ENCODE assay signal across 18 cellular contexts in genomic region chr14:61222388-61222787, GRCh38. TPM values are rescaled to one million over a fixed set of nuclear protein-coding genes. Genes with fewer than 3 reads are reported as not detected.
DNase-seq lines count a peak whose midpoint lies in the region; ATAC-seq and TF ChIP-seq lines count a peak whose summit lies in the region.
"Had no signal": no experiment of that assay in that cellular context is flagged by ENCODE, and none has a peak within 500 bp of the region (broad histone marks: within the 10 kb centered on the region; RNA-seq: fewer than 3 reads in every experiment).

No MANE protein-coding gene starts in this region.

- H3K9me3 ChIP-seq in left ventricle myocardium inferior (replicated peaks) (no peaks in the 10 kb centered on the region), right cardiac atrium (ENCODE audit: control insufficient read depth, low read length) (no peaks in the 10 kb centered on the region)
- H3K9me3 ChIP-seq: HAP-1 had no signal

- H3K36me3 Mint-ChIP-seq in nephron progenitor cell (ENCODE audit: low read depth) = no peaks in the 10 kb centered on the region
- H3K36me3 Mint-ChIP-seq: CD4-positive, CD25-positive, alpha-beta regulatory T cell had no signal

- peak overlapping the region; percentile 3 for H3K27ac ChIP-seq in left ventricle myocardium inferior (replicated peaks)
- H3K27ac ChIP-seq in right cardiac atrium (ENCODE audit: low read length) = no peak overlapping the region

- peak overlapping the region; percentile 5 for H3K4me3 Mint-ChIP-seq in nephron progenitor cell
- H3K4me3 Mint-ChIP-seq: CD4-positive, CD25-positive, alpha-beta regulatory T cell had no signal

- H3K4me3 ChIP-seq in left ventricle myocardium inferior (no peak overlapping the region), right cardiac atrium (ENCODE audit: low read length) (no peak overlapping the region), epithelial cell of esophagus (ENCODE audit: low read length) (no peak overlapping the region)
- H3K4me3 ChIP-seq: GM12878, HAP-1 had no signal

- no peak for TF ChIP-seq CTCF in left ventricle myocardium inferior (IDR thresholded peaks at IDR 0.05; ENCODE audit: borderline replicate concordance)
- no peak for TF ChIP-seq CTCF in epithelial cell of esophagus (IDR thresholded peaks at IDR 0.05; ENCODE audit: insufficient read depth, low read depth, low read length, missing control alignments)
- TF ChIP-seq CTCF in nephron progenitor cell (IDR thresholded peaks at IDR 0.05) = no peak

- intact Hi-C loops in left ventricle myocardium inferior (cut with micrococcal nuclease) (no loop called here), right cardiac atrium (cut with DNase I) (no loop called here)

- H3K9me3 Mint-ChIP-seq in nephron progenitor cell = no peaks in the 10 kb centered on the region

- WGBS in right cardiac atrium = 58% methylated on average over 3 of the region's 3 CpGs

- peaks cover 10% of the 10 kb centered on the region for H3K27me3 Mint-ChIP-seq in nephron progenitor cell (ENCODE audit: low read depth, poor library complexity)

- DNase-seq in left ventricle myocardium inferior (no peak), right cardiac atrium (no peak), epithelial cell of esophagus (ENCODE audit: low read depth) (peak; percentile 78), nephron progenitor cell (no peak), SHP77 treated with DMSO at 0.1 percent for 48 hours (lab: John Stamatoyannopoulos, UW) (no peak), globus pallidus (ENCODE audit: low spot score) (no peak)
- DNase-seq: ACHN, NCI-H1048, NCI-H146, NCI-H2107, NCI-H446, SIG-M5 had no signal

- H3K36me3 ChIP-seq in left ventricle myocardium inferior = no peaks in the 10 kb centered on the region
- H3K36me3 ChIP-seq: HAP-1 had no signal

- no peaks in the 10 kb centered on the region for H3K4me1 ChIP-seq in left ventricle myocardium inferior
- no peaks in the 10 kb centered on the region for H3K4me1 ChIP-seq in right cardiac atrium (ENCODE audit: control insufficient read depth, insufficient read depth, low read length)
- H3K4me1 ChIP-seq: HAP-1 had no signal

- H3K27me3 ChIP-seq in left ventricle myocardium inferior (ENCODE audit: low read depth) = peaks cover 62% of the 10 kb centered on the region
- H3K27me3 ChIP-seq in right cardiac atrium (ENCODE audit: control insufficient read depth, insufficient read depth) = no peaks in the 10 kb centered on the region

- peak overlapping the region; percentile 6 for H3K27ac Mint-ChIP-seq in nephron progenitor cell

- ATAC-seq in right cardiac atrium (no peak), HG02759 (IDR thresholded peaks at IDR 0.05; ENCODE audit: unreplicated experiment) (no peak)
- ATAC-seq: GM12878, Panc1 had no signal

- H3K4me1 Mint-ChIP-seq in nephron progenitor cell = peaks cover 92% of the 10 kb centered on the region
- H3K4me1 Mint-ChIP-seq: CD4-positive, CD25-positive, alpha-beta regulatory T cell had no signal

RNA-seq across cellular contexts. Expression of gene TMEM30B, which starts 58.8 kb away (rescaled TPM):
- total RNA-seq in left ventricle myocardium inferior (0.22 TPM), right cardiac atrium (1 to 10 TPM; 1.3 to 2.2 (median 1.7) TPM)
- polyA plus RNA-seq in right cardiac atrium = 1.0 TPM
- total RNA-seq: G401 had no signal
- polyA plus RNA-seq: GM12878 had no signal
